In the genomic region with DNA sequence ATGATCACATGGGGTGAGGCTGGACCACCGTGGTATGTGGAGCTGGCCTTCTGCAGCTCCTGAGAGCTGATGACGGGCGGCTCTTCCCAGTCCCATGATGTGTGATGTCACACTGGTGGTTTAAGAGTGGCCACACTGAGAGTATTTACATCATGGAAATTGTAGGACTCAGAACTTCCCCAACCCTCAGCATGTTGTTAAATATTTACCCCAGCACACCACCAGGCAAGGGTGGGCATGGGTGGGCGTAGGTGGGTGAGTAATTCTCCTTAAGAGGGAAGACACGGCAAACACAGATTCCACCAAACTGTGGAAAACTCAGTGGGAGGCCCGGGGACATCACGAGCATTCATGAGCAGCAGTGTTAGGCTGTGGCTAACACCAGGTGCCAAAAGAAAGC, we compare ENCODE assay signal across 26 cellular contexts.
DNase-seq lines count a peak whose midpoint lies in the region; ATAC-seq, FAIRE-seq and TF ChIP-seq lines count a peak whose summit lies in the region.
"Had no signal": no experiment of that assay in that cellular context is flagged by ENCODE, and none has a peak within 500 bp of the region (broad histone marks: within the 10 kb centered on the region; RNA-seq: fewer than 3 reads in every experiment).

No MANE protein-coding gene starts in this region.

- no peaks in the 10 kb centered on the region for H3K27me3 ChIP-seq in mammary epithelial cell (ENCODE audit: insufficient read depth, low read length)
- H3K27me3 ChIP-seq: BLaER1 had no signal

- ATAC-seq in A549 = no peak
- ATAC-seq: GM12878, HepG2 had no signal

- H3K4me1 ChIP-seq in A549 = peaks cover 46% of the 10 kb centered on the region
- peaks cover 12% of the 10 kb centered on the region for H3K4me1 ChIP-seq in mammary epithelial cell (ENCODE audit: insufficient read depth, low read length)
- H3K4me1 ChIP-seq: HAP-1 had no signal

- CTCF ChIA-PET in A549 (lab: Yijun Ruan, JAX) = interaction anchor here (1.7 kb wide), 1 partner anchor 242 kb away, joined by 7 read pairs; no protein-coding TSS in a partner anchor
- CTCF ChIA-PET in mammary epithelial cell (lab: Charles Lee; ENCODE audit: low non-redundant PET) = no interaction called here

- no peak for TF ChIP-seq EP300 in A549 (IDR thresholded peaks at IDR 0.05)

- DNase-seq in A549 (ENCODE audit: low read depth in 1 of 2, low spot score in 1 of 2) (peak in 1 of 2 experiments; percentile 28), Caki2 (ENCODE audit: low read depth) (peak; percentile 69), astrocyte of the hippocampus (ENCODE audit: low read depth, low spot score) (peak; percentile 47), kidney glomerular epithelial cell (lab: John Stamatoyannopoulos, UW) (peak; percentile 59), mammary epithelial cell (no peak), cerebellar cortex (ENCODE audit: low spot score) (no peak), NCI-H1694 treated with DMSO at 0.1 percent for 48 hours (lab: John Stamatoyannopoulos, UW) (no peak), H54 (ENCODE audit: insufficient read length, low spot score) (no peak)
- DNase-seq: Caco-2; CD4-positive, alpha-beta memory T cell; DND-41; KBM-7; MM.1S; NCI-H1048; NCI-H1417 treated with DMSO at 0.1 percent for 48 hours; NCI-H187 treated with DMSO at 0.1 percent for 48 hours; NCI-H2227 treated with DMSO at 0.1 percent for 48 hours; NCI-H510A treated with DMSO at 0.1 percent for 48 hours; NCI-H748 treated with DMSO at 0.1 percent for 48 hours; NK-92 treated with Interleukin-12 subunit alpha and Interleukin-12 subunit beta, amount 100 ng/mL, for 24 hours; SIG-M5 had no signal

- BruUV-seq in mammary epithelial cell (replicated peaks; lab: Mats Ljungman, UMichigan) = no TSS peak

- H3K9ac ChIP-seq in mammary epithelial cell (ENCODE audit: insufficient read depth, low read length) = no peak overlapping the region
- H3K9ac ChIP-seq: BLaER1 had no signal

- in situ Hi-C loops in Caki2 (cut with HindIII; ENCODE audit: low pct_unique_long_range_greater_than_20kb, low sequenced_read_pairs) (no loop called here), mammary epithelial cell (cut with MboI; ENCODE audit: low sequenced_read_pairs in 2 of 2) (loop anchor here in 1 of 2 donors (10.0 kb wide), 1 partner anchor 153 kb away; the partner anchor contains the start of gene MALT1)

- H3K4me2 ChIP-seq in A549 (peak overlapping the region; percentile 45), mammary epithelial cell (ENCODE audit: insufficient read depth, low read depth, low read length) (no peak overlapping the region)
- H3K4me2 ChIP-seq: BLaER1 had no signal

- no peak for FAIRE-seq in A549 (lab: Jason Lieb, UNC)
- FAIRE-seq in H54 (lab: Jason Lieb, UNC) = no peak
- FAIRE-seq: GM12878, HepG2 had no signal

- no peaks in the 10 kb centered on the region for H4K20me1 ChIP-seq in mammary epithelial cell (ENCODE audit: insufficient read depth, low read length)
- H4K20me1 ChIP-seq: BLaER1 had no signal

- H3K9me3 ChIP-seq in A549 (no peaks in the 10 kb centered on the region), mammary epithelial cell (replicated peaks; ENCODE audit: insufficient read depth, low read length) (no peaks in the 10 kb centered on the region)
- H3K9me3 ChIP-seq: Caco-2, HAP-1 had no signal

- H3K4me3 ChIP-seq in A549 (no peak overlapping the region), mammary epithelial cell (replicated peaks in 1 of 3; ENCODE audit: insufficient read depth in 1 of 3, low read depth in 2 of 3, low read length in 3 of 3) (no peak overlapping the region)
- H3K4me3 ChIP-seq: BLaER1, GM12878, HAP-1 had no signal

- intact Hi-C loops in mammary epithelial cell (cut with micrococcal nuclease) = no loop called here

- no peak for TF ChIP-seq RAD21 in A549 (conservative IDR thresholded peaks at IDR 0.05 in 1 of 2, IDR thresholded peaks at IDR 0.05 in 1 of 2)

- 48% methylated on average over 6 of the region's 7 CpGs for whole genome bisulfite sequencing in A549 (ENCODE audit: missing lambda C conversion rate)
- WGBS in mammary epithelial cell (ENCODE audit: low coverage, missing lambda C conversion rate) = 94% methylated on average over 7 of the region's 7 CpGs

- H3K27ac ChIP-seq in A549 (peak overlapping the region; percentile 59 to 80), mammary epithelial cell (ENCODE audit: insufficient read depth, low read depth, low read length) (no peak overlapping the region)
- H3K27ac ChIP-seq: BLaER1, HL-60 had no signal

- TF ChIP-seq CTCF in A549 (IDR thresholded peaks at IDR 0.05) = no peak
- no peak for TF ChIP-seq CTCF in mammary epithelial cell (conservative IDR thresholded peaks at IDR 0.05 in 1 of 2, IDR thresholded peaks at IDR 0.05 in 1 of 2; ENCODE audit: extremely low read depth in 1 of 2, insufficient read depth in 1 of 2, low read depth in 1 of 2, low read length in 2 of 2)

- TF ChIP-seq POLR2A in A549 (IDR thresholded peaks at IDR 0.05; ENCODE audit: low read length) (no peak), H54 (IDR thresholded peaks at IDR 0.05; ENCODE audit: low read depth, low read length) (no peak)

- POLR2A ChIA-PET in A549 (lab: Yijun Ruan, JAX) = interaction anchor here (0.6 kb wide), 1 partner anchor 151 kb away, joined by 6 read pairs; no protein-coding TSS in a partner anchor

- dilution Hi-C loops in mammary epithelial cell (cut with HindIII; ENCODE audit: low sequenced_read_pairs) = no loop called here

- no peaks in the 10 kb centered on the region for H3K79me2 ChIP-seq in mammary epithelial cell (ENCODE audit: insufficient read depth, low read length)

- H2AFZ ChIP-seq in mammary epithelial cell (ENCODE audit: low read depth, low read length) = no peak overlapping the region

- H3K36me3 ChIP-seq in mammary epithelial cell (ENCODE audit: insufficient read depth, low read length) = no peaks in the 10 kb centered on the region
- H3K36me3 ChIP-seq: BLaER1, HAP-1 had no signal

TF ChIP-seq in A549, 52 proteins besides CTCF, POLR2A, EP300 and RAD21:
- TF ChIP-seq FOSB (CRISPR knock-in tag; IDR thresholded peaks at IDR 0.05) (no peak), EHF (CRISPR knock-in tag; IDR thresholded peaks at IDR 0.05) (no peak), ESRRA (IDR thresholded peaks at IDR 0.05; ENCODE audit: borderline replicate concordance, low read length) (no peak), HOXB13 (CRISPR knock-in tag; IDR thresholded peaks at IDR 0.05; ENCODE audit: low read depth) (no peak), RFX5 (IDR thresholded peaks at IDR 0.05) (no peak), NR3C1 (IDR thresholded peaks at IDR 0.05) (no peak), CEBPB (IDR thresholded peaks at IDR 0.05) (no peak), POLR2AphosphoS2 (conservative IDR thresholded peaks at IDR 0.05; ENCODE audit: low read length) (no peak)
- TF ChIP-seq, protein P1, sequence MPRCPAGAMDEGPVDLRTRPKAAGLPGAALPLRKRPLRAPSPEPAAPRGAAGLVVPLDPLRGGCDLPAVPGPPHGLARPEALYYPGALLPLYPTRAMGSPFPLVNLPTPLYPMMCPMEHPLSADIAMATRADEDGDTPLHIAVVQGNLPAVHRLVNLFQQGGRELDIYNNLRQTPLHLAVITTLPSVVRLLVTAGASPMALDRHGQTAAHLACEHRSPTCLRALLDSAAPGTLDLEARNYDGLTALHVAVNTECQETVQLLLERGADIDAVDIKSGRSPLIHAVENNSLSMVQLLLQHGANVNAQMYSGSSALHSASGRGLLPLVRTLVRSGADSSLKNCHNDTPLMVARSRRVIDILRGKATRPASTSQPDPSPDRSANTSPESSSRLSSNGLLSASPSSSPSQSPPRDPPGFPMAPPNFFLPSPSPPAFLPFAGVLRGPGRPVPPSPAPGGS (IDR thresholded peaks at IDR 0.05) = no peak

Comparison
In these comparisons a context has a peak if more than half of its experiments do, and no peak if none do; other contexts are left out.
1. DNase-seq: peak in Caki2 (single experiment), astrocyte of the hippocampus (single experiment) and kidney glomerular epithelial cell (single experiment); none in mammary epithelial cell (single experiment), cerebellar cortex (single experiment), NCI-H1694 treated with DMSO at 0.1 percent for 48 hours (single experiment) and H54 (single experiment).